12 cellular contexts compared by ENCODE assay signal in genomic region chr12:111180830-111181726, GRCh38.
DNase-seq lines count a peak whose midpoint lies in the region; TF ChIP-seq lines count a peak whose summit lies in the region.
"Had no signal": no experiment of that assay in that cellular context is flagged by ENCODE, and none has a peak within 500 bp of the region (broad histone marks: within the 10 kb centered on the region; RNA-seq: fewer than 3 reads in every experiment).

No MANE protein-coding gene starts in this region.

- H3K36me3 ChIP-seq in hepatocyte (replicated peaks; ENCODE audit: insufficient read depth, low read depth) (no peaks in the 10 kb centered on the region), tibial nerve (no peaks in the 10 kb centered on the region)
- no peaks in the 10 kb centered on the region for H3K36me3 ChIP-seq in CD8-positive, alpha-beta memory T cell (ENCODE audit: insufficient read depth, low read length)

- H3K9me3 Mint-ChIP-seq in CD8-positive, alpha-beta memory T cell = no peaks in the 10 kb centered on the region
- H3K9me3 Mint-ChIP-seq: activated naive CD8-positive, alpha-beta T cell treated with anti-CD3 and anti-CD28 coated beads, Interleukin-2, amount 10 ng/mL, durations not matched to agents 7 days and 5 days had no signal

- no peaks in the 10 kb centered on the region for H3K9me2 ChIP-seq in hepatocyte (replicated peaks; ENCODE audit: insufficient read depth)

- peak in 1 of 2 donors; percentile 34 for TF ChIP-seq EP300 in tibial nerve (IDR thresholded peaks at IDR 0.05)

- H3K4me3 Mint-ChIP-seq in CD8-positive, alpha-beta memory T cell = no peak overlapping the region
- H3K4me3 Mint-ChIP-seq: activated naive CD8-positive, alpha-beta T cell treated with anti-CD3 and anti-CD28 coated beads, Interleukin-2, amount 10 ng/mL, durations not matched to agents 7 days and 5 days; T-cell had no signal

- peaks cover 20 to 56% of the 10 kb centered on the region in 2 donors for H3K27me3 Mint-ChIP-seq in CD8-positive, alpha-beta memory T cell

- no peaks in the 10 kb centered on the region for H3K36me3 Mint-ChIP-seq in CD8-positive, alpha-beta memory T cell
- H3K36me3 Mint-ChIP-seq: activated naive CD8-positive, alpha-beta T cell treated with anti-CD3 and anti-CD28 coated beads, Interleukin-2, amount 10 ng/mL, durations not matched to agents 7 days and 5 days; T-cell had no signal

- H3K27ac ChIP-seq in hepatocyte = peak overlapping the region; percentile 16
- H3K27ac ChIP-seq in tibial nerve = no peak overlapping the region
- no peak overlapping the region for H3K27ac ChIP-seq in CD8-positive, alpha-beta memory T cell (ENCODE audit: low read depth, low read length)
- H3K27ac ChIP-seq: A549 had no signal

- WGBS in hepatocyte (ENCODE audit: low lambda C conversion rate, missing lambda C conversion rate) = 38% methylated on average over 30 of the region's 30 CpGs
- 24 to 25% methylated on average over 27 to 30 of the region's 30 CpGs for WGBS in tibial nerve, 2 donors

- TF ChIP-seq CTCF in hepatocyte (IDR thresholded peaks at IDR 0.05; ENCODE audit: poor library complexity) = no peak
- no peak for TF ChIP-seq CTCF in tibial nerve (IDR thresholded peaks at IDR 0.05)

- H3K4me3 ChIP-seq in hepatocyte (no peak overlapping the region), tibial nerve (no peak overlapping the region)
- no peak overlapping the region for H3K4me3 ChIP-seq in CD8-positive, alpha-beta memory T cell (ENCODE audit: low read length)
- H3K4me3 ChIP-seq: A549 had no signal

- H3K9me3 ChIP-seq in hepatocyte (ENCODE audit: low read depth) = no peaks in the 10 kb centered on the region
- H3K9me3 ChIP-seq in tibial nerve = no peaks in the 10 kb centered on the region
- no peaks in the 10 kb centered on the region for H3K9me3 ChIP-seq in CD8-positive, alpha-beta memory T cell (ENCODE audit: low read length)
- H3K9me3 ChIP-seq: A549 had no signal

- POLR2A ChIA-PET in CD8-positive, alpha-beta memory T cell (lab: Charles Lee) = no interaction called here

- H4K20me1 ChIP-seq in hepatocyte (ENCODE audit: insufficient read depth, poor library complexity, severe bottlenecking) = no peaks in the 10 kb centered on the region

- CTCF ChIA-PET in CD8-positive, alpha-beta memory T cell (lab: Charles Lee) = no interaction called here

- H3K79me2 ChIP-seq in hepatocyte = no peaks in the 10 kb centered on the region

- H2AFZ ChIP-seq in hepatocyte = no peak overlapping the region

- peak overlapping the region in 1 of 8 donors; percentile 44 for H3K27ac Mint-ChIP-seq in CD8-positive, alpha-beta memory T cell
- H3K27ac Mint-ChIP-seq: activated naive CD8-positive, alpha-beta T cell treated with anti-CD3 and anti-CD28 coated beads, Interleukin-2, amount 10 ng/mL, durations not matched to agents 7 days and 5 days; T-cell had no signal

- DNase-seq in NCI-H146 (lab: John Stamatoyannopoulos, UW) (peak; percentile 38), NCI-H146 treated with DMSO at 0.1 percent for 48 hours (lab: John Stamatoyannopoulos, UW; ENCODE audit: unreplicated experiment) (no peak), SHP77 treated with DMSO at 0.1 percent for 48 hours (lab: John Stamatoyannopoulos, UW) (peak; percentile 57), hepatocyte (ENCODE audit: low spot score) (peak; percentile 85), tibial nerve (ENCODE audit: low spot score in 2 of 2) (peak; percentile 79 to 90), T-helper 9 cell (no peak), middle frontal gyrus (ENCODE audit: extremely low spot score, low spot score) (no peak)
- no peak for DNase-seq in CD8-positive, alpha-beta memory T cell
- DNase-seq: activated naive CD8-positive, alpha-beta T cell treated with anti-CD3 and anti-CD28 coated beads, Interleukin-2, amount 10 ng/mL, durations not matched to agents 7 days and 5 days; stimulated activated CD4-positive, alpha-beta T cell treated with anti-CD3 and anti-CD28 coated beads, Interleukin-4, amount 100 ng/mL, for 1 hour had no signal

- H3K4me2 ChIP-seq in hepatocyte = peak overlapping the region; percentile 52
- H3K4me2 ChIP-seq: A549 had no signal

- H3K4me1 ChIP-seq in hepatocyte (ENCODE audit: insufficient read depth) (peaks cover 30% of the 10 kb centered on the region), tibial nerve (peaks cover 0 to 32% (median 0%) of the 10 kb centered on the region in 4 donors)
- no peaks in the 10 kb centered on the region for H3K4me1 ChIP-seq in CD8-positive, alpha-beta memory T cell (ENCODE audit: insufficient read depth, low read length)
- H3K4me1 ChIP-seq: A549 had no signal

- H3K27me3 ChIP-seq in hepatocyte (no peaks in the 10 kb centered on the region), tibial nerve (peaks cover 2 to 8% of the 10 kb centered on the region in 2 donors)
- H3K27me3 ChIP-seq in CD8-positive, alpha-beta memory T cell (ENCODE audit: insufficient read depth, low read length, poor library complexity, severe bottlenecking) = no peaks in the 10 kb centered on the region

- H3K4me1 Mint-ChIP-seq in CD8-positive, alpha-beta memory T cell = no peaks in the 10 kb centered on the region

- no peak for TF ChIP-seq POLR2A in tibial nerve (IDR thresholded peaks at IDR 0.05)

Comparison
In these comparisons a context has a peak if more than half of its experiments do, and no peak if none do; other contexts are left out.
1. DNase-seq: peak in NCI-H146 (single experiment), SHP77 treated with DMSO at 0.1 percent for 48 hours (single experiment), hepatocyte (single experiment) and tibial nerve (2 of 2); none in NCI-H146 treated with DMSO at 0.1 percent for 48 hours (single experiment), CD8-positive, alpha-beta memory T cell (0 of 5), T-helper 9 cell (single experiment) and middle frontal gyrus (single experiment).